Comparison of ENCODE assay signal across 8 cellular contexts in the genomic region with DNA sequence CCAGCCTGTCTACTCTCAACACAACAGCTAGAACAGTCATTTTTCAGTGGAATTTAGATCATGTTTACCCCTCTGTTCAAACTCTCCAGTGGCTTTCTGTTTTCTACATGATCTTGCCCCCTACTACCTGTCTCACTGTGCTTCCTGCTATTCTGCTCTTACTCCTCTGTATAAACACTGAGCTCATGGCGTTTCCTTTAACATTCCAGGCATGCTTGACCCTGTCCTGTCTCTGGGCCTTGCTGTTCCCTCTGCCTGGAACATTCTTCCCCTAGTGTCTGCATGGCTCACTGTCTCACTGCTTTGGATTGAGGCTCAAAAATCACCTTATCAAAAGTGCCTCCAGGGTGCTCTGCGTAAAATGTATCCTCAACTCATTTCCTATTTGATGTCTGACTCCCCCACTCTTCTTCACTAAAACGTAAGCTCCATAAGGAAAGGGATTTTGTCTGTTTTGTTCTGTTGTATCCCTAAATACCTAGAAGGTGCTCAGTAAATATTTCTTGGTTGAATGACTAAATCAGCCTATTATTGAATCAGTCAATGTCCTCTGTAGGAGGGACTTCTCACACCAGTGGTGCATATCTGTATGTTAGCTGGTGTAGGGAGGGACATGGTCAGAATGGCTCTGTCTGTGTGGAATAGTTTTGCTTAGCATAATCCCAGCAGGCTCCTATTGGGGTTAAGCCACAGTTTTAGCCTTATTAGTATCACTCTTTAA.
DNase-seq lines count a peak whose midpoint lies in the region; ATAC-seq, FAIRE-seq and TF ChIP-seq lines count a peak whose summit lies in the region.
"Not testable (repeated sequence)": the region's sequence is repeated elsewhere in the genome, so short reads cannot be mapped to it uniquely, and the experiment has no call there.

No MANE protein-coding gene starts in this region.

- H3K27ac Mint-ChIP-seq in astrocyte (ENCODE audit: unreplicated experiment) = not testable (repeated sequence)

- WGBS in mesodermal cell (ENCODE audit: insufficient coverage in 2 of 2), 2 experiments = 0% methylated on average over 1 of the region's 3 CpGs; no CpG with 5 or more reads in 1 of the 2 experiments

- dilution Hi-C loops in keratinocyte (cut with MboI; ENCODE audit: extremely low pct_ligation_motif_present, low sequenced_read_pairs) = not testable (repeated sequence)

- not testable (repeated sequence) for H3K9me3 Mint-ChIP-seq in astrocyte (ENCODE audit: unreplicated experiment)

- not testable (repeated sequence) for TF ChIP-seq CTCF in RWPE2 (IDR thresholded peaks at IDR 0.05; ENCODE audit: poor library complexity, severe bottlenecking); astrocyte (IDR thresholded peaks at IDR 0.05; ENCODE audit: insufficient read depth, low read depth, low read length); fibroblast of villous mesenchyme (IDR thresholded peaks at IDR 0.05; ENCODE audit: insufficient read depth, low read depth, low read length); keratinocyte (optimal IDR thresholded peaks at IDR 0.05 in 1 of 3, IDR thresholded peaks at IDR 0.05 in 1 of 3, conservative IDR thresholded peaks at IDR 0.05 in 1 of 3; ENCODE audit: extremely low read depth in 1 of 3, insufficient read depth in 2 of 3, low read length in 3 of 3)

- not testable (repeated sequence) for H3K27ac ChIP-seq in RWPE2 (ENCODE audit: poor library complexity, severe bottlenecking); astrocyte (ENCODE audit: low read depth, low read length); keratinocyte (ENCODE audit: control insufficient read depth, insufficient read depth, low read length)
- peak overlapping the region; percentile 64 for H3K27ac ChIP-seq in mesodermal cell (ENCODE audit: low read depth, low read length, severe bottlenecking)

- H3K36me3 ChIP-seq in RWPE2 (ENCODE audit: low read depth); astrocyte (ENCODE audit: insufficient read depth, low read length); keratinocyte (ENCODE audit: control insufficient read depth in 2 of 2, extremely low read depth in 1 of 2, insufficient read depth in 2 of 2, low read length in 2 of 2); mesodermal cell (ENCODE audit: control insufficient read depth, insufficient read depth, low read length): not testable (repeated sequence)

- H3K79me2 ChIP-seq in astrocyte (ENCODE audit: insufficient read depth, low read length); keratinocyte (ENCODE audit: control insufficient read depth, insufficient read depth, low read length): not testable (repeated sequence)

- H3K9me3 ChIP-seq in RWPE2 (ENCODE audit: severe bottlenecking); astrocyte (ENCODE audit: insufficient read depth, low read depth, low read length); keratinocyte (ENCODE audit: control insufficient read depth, low read depth, low read length); mesodermal cell (ENCODE audit: control insufficient read depth, low read length): not testable (repeated sequence)

- not testable (repeated sequence) for H4K20me1 ChIP-seq in astrocyte (ENCODE audit: insufficient read depth, low read length); keratinocyte (ENCODE audit: control insufficient read depth, extremely low read depth, insufficient read depth, low read length)

- H3K27me3 Mint-ChIP-seq in astrocyte (ENCODE audit: low read depth, unreplicated experiment) = not testable (repeated sequence)

- not testable (repeated sequence) for H3K4me3 Mint-ChIP-seq in astrocyte (ENCODE audit: unreplicated experiment)

- peaks cover 28% of the 10 kb centered on the region for H3K4me1 Mint-ChIP-seq in astrocyte (ENCODE audit: low read depth, unreplicated experiment)

- in situ Hi-C loops in ACHN (cut with HindIII; ENCODE audit: low pct_ligation_motif_present, low pct_unique_long_range_greater_than_20kb, low sequenced_read_pairs) = not testable (repeated sequence)

- peak overlapping the region; percentile 32 for H3K4me2 ChIP-seq in astrocyte (ENCODE audit: low read length)
- H3K4me2 ChIP-seq in keratinocyte (ENCODE audit: control insufficient read depth, extremely low read depth, insufficient read depth, low read depth, low read length) = not testable (repeated sequence)

- not testable (repeated sequence) for H3K4me1 ChIP-seq in RWPE2 (ENCODE audit: insufficient read depth, poor library complexity, severe bottlenecking)
- H3K4me1 ChIP-seq in astrocyte (ENCODE audit: insufficient read depth, low read length) = peaks cover 12% of the 10 kb centered on the region
- H3K4me1 ChIP-seq in keratinocyte (ENCODE audit: control insufficient read depth, extremely low read depth, insufficient read depth, low read length) = peaks cover 11% of the 10 kb centered on the region
- H3K4me1 ChIP-seq in mesodermal cell (ENCODE audit: control insufficient read depth, insufficient read depth, low read length, poor library complexity, severe bottlenecking) = peaks cover 18% of the 10 kb centered on the region

- H2AFZ ChIP-seq in astrocyte (ENCODE audit: low read depth, low read length) = not testable (repeated sequence)
- H2AFZ ChIP-seq in keratinocyte (ENCODE audit: control insufficient read depth, low read length) = peak overlapping the region; percentile 26

- not testable (repeated sequence) for FAIRE-seq in astrocyte (lab: Jason Lieb, UNC); keratinocyte (lab: Jason Lieb, UNC)

- not testable (repeated sequence) for H3K36me3 Mint-ChIP-seq in astrocyte (ENCODE audit: low read depth, unreplicated experiment)

- not testable (repeated sequence) for H3K4me3 ChIP-seq in RWPE2 (ENCODE audit: severe bottlenecking); astrocyte (ENCODE audit: insufficient read depth, low read depth, low read length); fibroblast of villous mesenchyme (ENCODE audit: low read depth, low read length); keratinocyte (ENCODE audit: control insufficient read depth in 2 of 3, extremely low read depth in 1 of 3, insufficient read depth in 2 of 3, low read depth in 1 of 3, low read length in 3 of 3); mesodermal cell (ENCODE audit: extremely low read depth, insufficient read depth, low read length, poor library complexity, severe bottlenecking)

- not testable (repeated sequence) for H3K9ac ChIP-seq in astrocyte (ENCODE audit: low read length); keratinocyte (ENCODE audit: control insufficient read depth, extremely low read depth, insufficient read depth, low read length)

- peak; percentile 60; the same call in 2 of the 3 replicates for ATAC-seq in RWPE2 (ENCODE audit: low read depth)

- H3K9me1 ChIP-seq in keratinocyte (ENCODE audit: control insufficient read depth, extremely low read depth, insufficient read depth, low read length) = not testable (repeated sequence)

- DNase-seq in ACHN (peak; percentile 34), ELR (ENCODE audit: low read depth) (peak; percentile 52), astrocyte (ENCODE audit: low read depth) (peak; percentile 41), dermis microvascular lymphatic vessel endothelial cell (ENCODE audit: low read depth in 2 of 2) (peak; percentile 86 to 93), fibroblast of villous mesenchyme (ENCODE audit: low read depth) (peak; percentile 34)
- DNase-seq in RWPE2 (ENCODE audit: low spot score); keratinocyte (ENCODE audit: low read depth, low spot score): not testable (repeated sequence)

- H3K27me3 ChIP-seq in RWPE2 (ENCODE audit: insufficient read depth, poor library complexity, severe bottlenecking); astrocyte (ENCODE audit: insufficient read depth, low read length); keratinocyte (ENCODE audit: control insufficient read depth, extremely low read depth, insufficient read depth, low read length): not testable (repeated sequence)
